Comparison of ENCODE assay signal across 8 cellular contexts in the genomic region with DNA sequence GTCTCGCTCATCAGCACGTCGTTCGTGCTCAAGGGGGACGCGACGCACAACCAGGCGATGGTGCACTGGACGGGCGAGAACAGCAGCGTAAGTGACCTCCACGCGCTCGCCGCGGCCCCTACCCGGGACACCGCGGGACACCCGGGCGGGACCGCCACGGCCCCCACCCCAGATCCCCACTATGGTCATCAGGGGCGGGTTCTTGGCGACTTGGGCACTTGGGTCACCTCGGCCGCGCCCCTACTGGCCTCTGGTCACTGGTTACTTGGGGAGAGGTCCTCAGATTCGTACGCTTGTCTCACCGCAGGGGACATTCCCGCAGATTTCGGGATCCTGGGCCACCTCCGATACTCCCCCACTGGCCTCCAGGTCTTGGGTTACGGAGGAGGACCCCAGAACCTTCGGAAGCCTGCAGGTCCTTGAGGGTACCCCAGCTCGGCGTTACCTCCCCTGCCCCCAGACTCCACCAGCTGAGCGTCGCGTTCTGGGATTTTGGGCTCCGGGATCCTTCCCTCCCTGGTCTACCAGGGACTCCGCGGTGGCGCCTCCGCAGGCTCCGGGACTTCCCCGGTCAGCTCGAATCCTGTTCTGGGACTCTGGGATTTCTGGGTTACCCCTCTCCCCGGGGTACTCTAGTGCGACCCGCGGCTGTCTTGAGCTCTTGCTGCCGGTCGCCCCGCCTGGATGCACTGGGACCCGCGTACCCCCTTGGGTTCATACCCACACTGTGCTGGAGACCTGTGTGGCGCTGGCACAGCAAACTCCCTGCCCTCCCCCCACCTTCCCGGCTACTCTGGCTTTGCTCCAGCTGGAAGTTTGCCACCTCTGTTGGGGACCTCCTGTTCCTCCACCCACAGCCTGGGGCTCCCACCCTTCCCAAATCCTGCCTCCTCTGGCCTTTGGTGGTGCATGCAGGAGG. TPM values are rescaled to one million over a fixed set of nuclear protein-coding genes. Genes with fewer than 3 reads are reported as not detected.
DNase-seq lines count a peak whose midpoint lies in the region; ATAC-seq and TF ChIP-seq lines count a peak whose summit lies in the region.

No MANE protein-coding gene starts in this region.

- ATAC-seq in Right ventricle myocardium inferior (peak; percentile 26), HG03045 (IDR thresholded peaks at IDR 0.05; ENCODE audit: unreplicated experiment) (no peak), HG02678 (IDR thresholded peaks at IDR 0.05; ENCODE audit: unreplicated experiment) (no peak)

- H4K20me1 ChIP-seq in BLaER1 treated with 17β-estradiol and CSF1 and Interleukin-3, amounts not matched to agents 10 nM and 100 nM = peaks cover 0 to 31% (median 4%) of the 10 kb centered on the region in 11 experiments; a peak in 9 of 22 replicates

- peak overlapping the region; percentile 47 to 80 (median 73); a peak in 19 of 22 replicates for H3K9ac ChIP-seq in BLaER1 treated with 17β-estradiol and CSF1 and Interleukin-3, amounts not matched to agents 10 nM and 100 nM
- H3K9ac ChIP-seq in parathyroid adenoma = no peak overlapping the region

- no peak overlapping the region for H2AFZ ChIP-seq in parathyroid adenoma

- peak overlapping the region; percentile 96 to 100 (median 99) for H3K4me2 ChIP-seq in BLaER1 treated with 17β-estradiol and CSF1 and Interleukin-3, amounts not matched to agents 10 nM and 100 nM
- peak overlapping the region; percentile 44 for H3K4me2 ChIP-seq in parathyroid adenoma (ENCODE audit: low read length)

- peak overlapping the region in 2 of 11 experiments; percentile 31 to 36; a peak in 1 of 22 replicates for H3K27ac ChIP-seq in BLaER1 treated with 17β-estradiol and CSF1 and Interleukin-3, amounts not matched to agents 10 nM and 100 nM
- no peak overlapping the region for H3K27ac ChIP-seq in parathyroid adenoma

- peak; percentile 79 to 95 for DNase-seq in NCI-H524 (lab: John Stamatoyannopoulos, UW)
- DNase-seq in Right ventricle myocardium inferior (ENCODE audit: missing footprints) = no peak
- no peak for DNase-seq in NCI-H2227 treated with DMSO at 0.1 percent for 48 hours (lab: John Stamatoyannopoulos, UW)
- DNase-seq in glomerular visceral epithelial cell (ENCODE audit: extremely low spot score) = no peak

- H3K36me3 ChIP-seq in BLaER1 treated with 17β-estradiol and CSF1 and Interleukin-3, amounts not matched to agents 10 nM and 100 nM = no peaks in the 10 kb centered on the region
- no peaks in the 10 kb centered on the region for H3K36me3 ChIP-seq in parathyroid adenoma (ENCODE audit: control insufficient read depth, insufficient read depth, low read length)

- no peaks in the 10 kb centered on the region for H3K79me2 ChIP-seq in parathyroid adenoma

- peak overlapping the region; percentile 62 to 75 (median 66) for H3K4me3 ChIP-seq in BLaER1 treated with 17β-estradiol and CSF1 and Interleukin-3, amounts not matched to agents 10 nM and 100 nM
- H3K4me3 ChIP-seq in parathyroid adenoma (ENCODE audit: low read depth, low read length) = no peak overlapping the region

- intact Hi-C loops in Right ventricle myocardium inferior (cut with DNase I) = loop anchor here (2.0 to 5.0 kb wide), 4 partner anchors 64 to 524 kb away; no protein-coding TSS in a partner anchor

- TF ChIP-seq CTCF in parathyroid adenoma (IDR thresholded peaks at IDR 0.05) = no peak

- H3K9me3 ChIP-seq in BLaER1 treated with 17β-estradiol and CSF1 and Interleukin-3, amounts not matched to agents 10 nM and 100 nM (replicated peaks in 1 of 11) = no peaks in the 10 kb centered on the region
- H3K9me3 ChIP-seq in parathyroid adenoma (ENCODE audit: control insufficient read depth, low read length) = no peaks in the 10 kb centered on the region

- H3K27me3 ChIP-seq in BLaER1 treated with 17β-estradiol and CSF1 and Interleukin-3, amounts not matched to agents 10 nM and 100 nM = peaks cover 13 to 46% (median 17%) of the 10 kb centered on the region in 11 experiments
- peaks cover 10% of the 10 kb centered on the region for H3K27me3 ChIP-seq in parathyroid adenoma (ENCODE audit: control insufficient read depth, insufficient read depth, low read length)

- H3K4me1 ChIP-seq in BLaER1 treated with 17β-estradiol and CSF1 and Interleukin-3, amounts not matched to agents 10 nM and 100 nM = peaks cover 12 to 72% (median 46%) of the 10 kb centered on the region in 10 experiments
- H3K4me1 ChIP-seq in parathyroid adenoma = no peaks in the 10 kb centered on the region

RNA-seq across cellular contexts. Expression of a gene that starts 1.0 kb away (rescaled TPM):
- total RNA-seq in Right ventricle myocardium inferior = 1.1 TPM

Comparison
In these comparisons a context has a peak if more than half of its experiments do, and no peak if none do; other contexts are left out.
1. DNase-seq: peak in NCI-H524 (2 of 2); none in Right ventricle myocardium inferior (single experiment), NCI-H2227 treated with DMSO at 0.1 percent for 48 hours (single experiment) and glomerular visceral epithelial cell (single experiment).